ENCODE assay signal across 13 cellular contexts in genomic region chr22:50011447-50012200, GRCh38. TPM values are rescaled to one million over a fixed set of nuclear protein-coding genes. Genes with fewer than 3 reads are reported as not detected.
DNase-seq lines count a peak whose midpoint lies in the region; ATAC-seq and TF ChIP-seq lines count a peak whose summit lies in the region.
"Had no signal": no experiment of that assay in that cellular context is flagged by ENCODE, and none has a peak within 500 bp of the region (broad histone marks: within the 10 kb centered on the region; RNA-seq: fewer than 3 reads in every experiment).

No MANE protein-coding gene starts in this region.

- intact Hi-C loops in activated naive CD4-positive, alpha-beta T cell treated with anti-CD3 and anti-CD28 coated beads for 36 hours (cut with micrococcal nuclease) = no loop called here
- intact Hi-C loops in thyroid gland (cut with DNase I) = no loop called here

- 81% methylated on average over 13 of the region's 17 CpGs for WGBS in hepatocyte (ENCODE audit: low lambda C conversion rate, missing lambda C conversion rate)
- 35 to 58% methylated on average over 12 to 14 of the region's 17 CpGs for whole genome bisulfite sequencing in thyroid gland, 2 donors

- peaks cover 47% of the 10 kb centered on the region for H3K27me3 ChIP-seq in hepatocyte
- peaks cover 34% of the 10 kb centered on the region for H3K27me3 ChIP-seq in thyroid gland

- TF ChIP-seq CTCF in hepatocyte (IDR thresholded peaks at IDR 0.05; ENCODE audit: poor library complexity) (no peak), thyroid gland (IDR thresholded peaks at IDR 0.05) (no peak), GM10248 (IDR thresholded peaks at IDR 0.05; ENCODE audit: control extremely low read depth, extremely low read depth, low read depth, missing control alignments) (no peak)

- H3K27ac ChIP-seq in hepatocyte = no peak overlapping the region
- H3K27ac ChIP-seq in thyroid gland = no peak overlapping the region

- H3K27ac Mint-ChIP-seq in activated naive CD4-positive, alpha-beta T cell treated with anti-CD3 and anti-CD28 coated beads for 36 hours = peak overlapping the region; percentile 59
- no peak overlapping the region for H3K27ac Mint-ChIP-seq in activated naive CD4-positive, alpha-beta T cell treated with anti-CD3 and anti-CD28 coated beads, Interleukin-2, amount 50 U/mL, for 72 hours

- no peaks in the 10 kb centered on the region for H3K79me2 ChIP-seq in hepatocyte

- no peaks in the 10 kb centered on the region for H3K9me3 Mint-ChIP-seq in activated naive CD4-positive, alpha-beta T cell treated with anti-CD3 and anti-CD28 coated beads for 36 hours
- H3K9me3 Mint-ChIP-seq in activated naive CD4-positive, alpha-beta T cell treated with anti-CD3 and anti-CD28 coated beads, Interleukin-2, amount 50 U/mL, for 72 hours = no peaks in the 10 kb centered on the region

- H3K27me3 Mint-ChIP-seq in activated naive CD4-positive, alpha-beta T cell treated with anti-CD3 and anti-CD28 coated beads for 36 hours (ENCODE audit: low read depth) = peaks cover 10% of the 10 kb centered on the region

- H3K9me3 ChIP-seq in hepatocyte (ENCODE audit: low read depth) = no peaks in the 10 kb centered on the region
- no peaks in the 10 kb centered on the region for H3K9me3 ChIP-seq in thyroid gland
- H3K9me3 ChIP-seq: Caco-2 had no signal

- no peak overlapping the region for H3K4me2 ChIP-seq in hepatocyte

- H3K36me3 Mint-ChIP-seq in activated naive CD4-positive, alpha-beta T cell treated with anti-CD3 and anti-CD28 coated beads for 36 hours (ENCODE audit: low read depth) = no peaks in the 10 kb centered on the region
- H3K36me3 Mint-ChIP-seq in activated naive CD4-positive, alpha-beta T cell treated with anti-CD3 and anti-CD28 coated beads, Interleukin-2, amount 50 U/mL, for 72 hours = no peaks in the 10 kb centered on the region

- H3K4me3 ChIP-seq in hepatocyte (no peak overlapping the region), thyroid gland (replicated peaks in 1 of 3) (no peak overlapping the region)

- no peak overlapping the region for H2AFZ ChIP-seq in hepatocyte

- no peak for TF ChIP-seq POLR2A in thyroid gland (IDR thresholded peaks at IDR 0.05)

- POLR2A ChIA-PET in GM10248 (lab: Yijun Ruan, JAX) = no interaction called here

- no peaks in the 10 kb centered on the region for H4K20me1 ChIP-seq in hepatocyte (ENCODE audit: insufficient read depth, poor library complexity, severe bottlenecking)

- no peak for ATAC-seq in activated naive CD4-positive, alpha-beta T cell treated with anti-CD3 and anti-CD28 coated beads, Interleukin-2, amount 50 U/mL, for 72 hours
- ATAC-seq in stimulated activated naive CD8-positive, alpha-beta T cell treated with anti-CD3 and anti-CD28 coated beads, Interleukin-15, Interleukin-2, amounts not matched to agents 100 U/mL and 50 U/mL, for 24 hours = no peak

- no peaks in the 10 kb centered on the region for H3K36me3 ChIP-seq in hepatocyte (replicated peaks; ENCODE audit: insufficient read depth, low read depth)
- no peaks in the 10 kb centered on the region for H3K36me3 ChIP-seq in thyroid gland

- H3K4me1 Mint-ChIP-seq in activated naive CD4-positive, alpha-beta T cell treated with anti-CD3 and anti-CD28 coated beads for 36 hours (ENCODE audit: low read depth) = peaks cover 21% of the 10 kb centered on the region

- H3K4me3 Mint-ChIP-seq in activated naive CD4-positive, alpha-beta T cell treated with anti-CD3 and anti-CD28 coated beads for 36 hours = peak overlapping the region; percentile 60

- DNase-seq in activated naive CD4-positive, alpha-beta T cell treated with anti-CD3 and anti-CD28 coated beads for 36 hours = peak; percentile 35
- DNase-seq in activated naive CD4-positive, alpha-beta T cell treated with anti-CD3 and anti-CD28 coated beads, Interleukin-2, amount 50 U/mL, for 72 hours (ENCODE audit: low spot score in 2 of 2) = no peak
- DNase-seq in NCI-H2029 treated with DMSO at 0.1 percent for 48 hours (lab: John Stamatoyannopoulos, UW) (peak; percentile 41), hepatocyte (ENCODE audit: low spot score) (peak; percentile 10), thyroid gland (no peak), GM10248 (ENCODE audit: extremely low spot score) (no peak), NCI-H2081 treated with DMSO at 0.1 percent for 48 hours (lab: John Stamatoyannopoulos, UW) (no peak)
- DNase-seq in stimulated activated naive CD8-positive, alpha-beta T cell treated with anti-CD3 and anti-CD28 coated beads, Interleukin-15, Interleukin-2, amounts not matched to agents 100 U/mL and 50 U/mL, for 24 hours = peak; percentile 22
- DNase-seq: cerebellar nuclear complex, NCI-H524 treated with DMSO at 0.1 percent for 48 hours had no signal

- no peaks in the 10 kb centered on the region for H3K9me2 ChIP-seq in hepatocyte (replicated peaks; ENCODE audit: insufficient read depth)

- peaks cover 6% of the 10 kb centered on the region for H3K4me1 ChIP-seq in hepatocyte (ENCODE audit: insufficient read depth)
- peaks cover 0 to 19% of the 10 kb centered on the region in 2 donors for H3K4me1 ChIP-seq in thyroid gland

- CTCF ChIA-PET in activated naive CD4-positive, alpha-beta T cell treated with anti-CD3 and anti-CD28 coated beads for 36 hours (lab: Charles Lee) = no interaction called here
- CTCF ChIA-PET in GM10248 (lab: Yijun Ruan, JAX) = interaction anchor here (1.1 to 1.7 kb wide), 3 partner anchors 19 to 81 kb away, joined by 4 to 7 read pairs (median 6); no protein-coding TSS in a partner anchor

RNA-seq across cellular contexts. Expression of gene IL17REL, which starts 0.9 kb away (rescaled TPM):
- under 1 TPM; 0.12 to 0.15 TPM for total RNA-seq in activated naive CD4-positive, alpha-beta T cell treated with anti-CD3 and anti-CD28 coated beads for 36 hours
- under 1 TPM; 0.11 to 0.12 TPM for total RNA-seq in activated naive CD4-positive, alpha-beta T cell treated with anti-CD3 and anti-CD28 coated beads, Interleukin-2, amount 50 U/mL, for 72 hours
- total RNA-seq in hepatocyte (not detected in 2 replicates), thyroid gland (not detected)
- polyA plus RNA-seq in hepatocyte = not detected in 2 replicates
- total RNA-seq: Caco-2, renal cortical epithelial cell had no signal
- polyA plus RNA-seq: liver had no signal

RNA-seq across cellular contexts. Expression of gene TTLL8, which starts 46.5 kb away (rescaled TPM):
- not detected for total RNA-seq in activated naive CD4-positive, alpha-beta T cell treated with anti-CD3 and anti-CD28 coated beads for 36 hours
- total RNA-seq in activated naive CD4-positive, alpha-beta T cell treated with anti-CD3 and anti-CD28 coated beads, Interleukin-2, amount 50 U/mL, for 72 hours = not detected
- total RNA-seq in hepatocyte (not detected in 2 replicates), thyroid gland (not detected)
- polyA plus RNA-seq in hepatocyte = not detected in 2 replicates
- total RNA-seq: Caco-2, liver, renal cortical epithelial cell had no signal
- polyA plus RNA-seq: liver had no signal

RNA-seq across cellular contexts. Expression of gene PIM3, which starts 51.1 kb away (rescaled TPM):
- 100 to 1,000 TPM; 202 to 210 TPM for total RNA-seq in activated naive CD4-positive, alpha-beta T cell treated with anti-CD3 and anti-CD28 coated beads for 36 hours
- 100 to 1,000 TPM in 1 of 2 donors, 10 to 100 TPM in 1; 77.2 to 522 TPM for total RNA-seq in activated naive CD4-positive, alpha-beta T cell treated with anti-CD3 and anti-CD28 coated beads, Interleukin-2, amount 50 U/mL, for 72 hours
- 71.8 and 81.1 TPM in 2 replicates for total RNA-seq in hepatocyte
- 131 and 138 TPM in 2 replicates for polyA plus RNA-seq in hepatocyte
- total RNA-seq in thyroid gland = 100 to 1,000 TPM in 1 of 4 donors, 10 to 100 TPM in 3; 45.4 to 108 (median 73.2) TPM

Comparison
In these comparisons a context has a peak if more than half of its experiments do, and no peak if none do; other contexts are left out.
1. DNase-seq: peak in activated naive CD4-positive, alpha-beta T cell treated with anti-CD3 and anti-CD28 coated beads for 36 hours (single experiment), NCI-H2029 treated with DMSO at 0.1 percent for 48 hours (single experiment), hepatocyte (single experiment) and stimulated activated naive CD8-positive, alpha-beta T cell treated with anti-CD3 and anti-CD28 coated beads, Interleukin-15, Interleukin-2, amounts not matched to agents 100 U/mL and 50 U/mL, for 24 hours (single experiment); none in activated naive CD4-positive, alpha-beta T cell treated with anti-CD3 and anti-CD28 coated beads, Interleukin-2, amount 50 U/mL, for 72 hours (0 of 2), thyroid gland (0 of 2), GM10248 (single experiment) and NCI-H2081 treated with DMSO at 0.1 percent for 48 hours (single experiment).